In genomic region chr4:102616661-102617060, GRCh38 we compare ENCODE assay signal across 12 cellular contexts.
DNase-seq lines count a peak whose midpoint lies in the region; ATAC-seq and TF ChIP-seq lines count a peak whose summit lies in the region.
"Had no signal": no experiment of that assay in that cellular context is flagged by ENCODE, and none has a peak within 500 bp of the region (broad histone marks: within the 10 kb centered on the region; RNA-seq: fewer than 3 reads in every experiment).

No MANE protein-coding gene starts in this region.

- H3K27ac Mint-ChIP-seq in H9 (peak overlapping the region; percentile 76 to 93 (median 90); a peak in 6 of 7 replicates), T-cell (peak overlapping the region; percentile 98 to 99)

- H2AK5ac ChIP-seq in H9 (ENCODE audit: insufficient read length, low read length): no peak overlapping the region

- no peak overlapping the region for H3K4ac ChIP-seq in H9 (ENCODE audit: low read depth, low read length)

- H2BK15ac ChIP-seq in H9 (ENCODE audit: low read depth, low read length): no peak overlapping the region

- H3K79me1 ChIP-seq in H9 (ENCODE audit: insufficient read depth, low read depth, low read length, poor library complexity, severe bottlenecking): no peaks in the 10 kb centered on the region

- H2BK12ac ChIP-seq in H9 (ENCODE audit: insufficient read length, low read depth, low read length): no peak overlapping the region

- H2BK20ac ChIP-seq in H9 (ENCODE audit: low read depth, low read length, poor library complexity, severe bottlenecking): no peak overlapping the region

- H3K9me3 ChIP-seq in H9 (ENCODE audit: control insufficient read depth, low read depth, low read length) (no peaks in the 10 kb centered on the region), testis (no peaks in the 10 kb centered on the region), prostate gland (no peaks in the 10 kb centered on the region)
- H3K9me3 ChIP-seq: tibial nerve had no signal

- H4K5ac ChIP-seq in H9 (ENCODE audit: insufficient read length, low read depth, low read length): no peak overlapping the region

- H3K27me3 ChIP-seq in H9 (ENCODE audit: insufficient read depth, low read length) (no peaks in the 10 kb centered on the region), testis (no peaks in the 10 kb centered on the region), prostate gland (replicated peaks; ENCODE audit: insufficient read depth) (no peaks in the 10 kb centered on the region)
- H3K27me3 ChIP-seq: tibial nerve had no signal

- peaks cover 37% of the 10 kb centered on the region in 2 experiments for H3K4me1 Mint-ChIP-seq in H9
- H3K4me1 Mint-ChIP-seq in T-cell: peaks cover 75 to 80% (median 77%) of the 10 kb centered on the region in 3 donors

- no peak overlapping the region for H3K4me3 ChIP-seq in testis
- H3K4me3 ChIP-seq in prostate gland: no peak overlapping the region
- H3K4me3 ChIP-seq: K562, tibial nerve had no signal

- H3K23ac ChIP-seq in H9 (ENCODE audit: insufficient read length, low read depth, low read length): no peak overlapping the region

- no peak overlapping the region for H3K9ac ChIP-seq in H9 (ENCODE audit: extremely low read depth, insufficient read length, low read length)

- H2BK5ac ChIP-seq in H9 (ENCODE audit: insufficient read length, low read length): no peak overlapping the region

- H3K14ac ChIP-seq in H9 (ENCODE audit: insufficient read depth, low read length): no peak overlapping the region

- peak in 2 of 3 experiments; percentile 40 to 60 for DNase-seq in NCI-H1417 (lab: John Stamatoyannopoulos, UW)
- no peak for DNase-seq in NCI-H1417 treated with DMSO at 0.1 percent for 48 hours (lab: John Stamatoyannopoulos, UW)
- peak; percentile 69 for DNase-seq in H9
- DNase-seq in T-cell: peak in 1 of 34 experiments; percentile 19
- peak; percentile 61 for DNase-seq in germinal center (ENCODE audit: low spot score)
- DNase-seq in testis: no peak
- DNase-seq in prostate gland (ENCODE audit: low spot score): no peak
- DNase-seq: 8988T, NCI-H69 had no signal

- H3K18ac ChIP-seq in H9 (ENCODE audit: insufficient read length, low read depth, low read length): peak overlapping the region; percentile 52

- CTCF ChIA-PET in T-cell (lab: Charles Lee): interaction anchor here in 1 of 2 donors (0.6 to 0.7 kb wide), 2 partner anchors 107 to 168 kb away, joined by 3 read pairs; no protein-coding TSS in a partner anchor

- H3K27me3 Mint-ChIP-seq in H9 (ENCODE audit: low read depth): no peaks in the 10 kb centered on the region
- H3K27me3 Mint-ChIP-seq in T-cell: no peaks in the 10 kb centered on the region

- intact Hi-C loops in testis (cut with DNase I; ENCODE audit: low total_unique reads): no loop called here
- intact Hi-C loops in prostate gland (cut with DNase I): no loop called here

- H4K8ac ChIP-seq in H9 (replicated peaks; ENCODE audit: insufficient read length, low read depth, low read length): no peak overlapping the region

- no peak overlapping the region for H2AFZ ChIP-seq in H9 (ENCODE audit: low read length)

- no peak for TF ChIP-seq POLR2A in testis (IDR thresholded peaks at IDR 0.05)
- TF ChIP-seq POLR2A in prostate gland (IDR thresholded peaks at IDR 0.05): no peak

- H3K4me1 ChIP-seq in H9 (ENCODE audit: insufficient read depth, low read length) (peaks cover 3% of the 10 kb centered on the region; the same call in 1 of the 2 replicates), testis (no peaks in the 10 kb centered on the region), prostate gland (replicated peaks) (no peaks in the 10 kb centered on the region)
- H3K4me1 ChIP-seq: tibial nerve had no signal

- H3K79me2 ChIP-seq in H9 (ENCODE audit: insufficient read depth, low read length): no peaks in the 10 kb centered on the region

- H3K36me3 ChIP-seq in testis (ENCODE audit: low read depth, missing control alignments): no peaks in the 10 kb centered on the region
- peaks cover 0 to 7% of the 10 kb centered on the region in 2 donors for H3K36me3 ChIP-seq in prostate gland

- no peak overlapping the region for H2BK120ac ChIP-seq in H9 (ENCODE audit: low read depth, low read length, poor library complexity, severe bottlenecking)

- no peak overlapping the region for H3K4me2 ChIP-seq in H9 (ENCODE audit: insufficient read depth, insufficient read length, low read length)

- ATAC-seq in T-cell (replicated peaks in 1 of 4) (no peak), HG03097 (IDR thresholded peaks at IDR 0.05; ENCODE audit: low FRiP score, unreplicated experiment) (no peak)
- ATAC-seq: K562 had no signal

- no peaks in the 10 kb centered on the region for H3K23me2 ChIP-seq in H9 (ENCODE audit: insufficient read length, low read depth, low read length, poor library complexity, severe bottlenecking)

- peaks cover 0 to 14% (median 1%) of the 10 kb centered on the region in 3 experiments; a peak in 2 of 7 replicates for H3K36me3 Mint-ChIP-seq in H9 (ENCODE audit: insufficient read depth in 1 of 3, low read depth in 3 of 3)
- peaks cover 55% of the 10 kb centered on the region for H3K36me3 Mint-ChIP-seq in T-cell

- no peak overlapping the region for H3K56ac ChIP-seq in H9 (ENCODE audit: insufficient read length, low read depth, low read length)

- WGBS in H9 (ENCODE audit: extremely low coverage, insufficient read length, low lambda C conversion rate): no CpG with 5 or more reads among the region's 8 CpGs
- 80 to 84% methylated on average over 8 of the region's 8 CpGs for WGBS in testis, 2 donors
- 67% methylated on average over 8 of the region's 8 CpGs for WGBS in prostate gland

- H4K20me1 ChIP-seq in H9 (ENCODE audit: control insufficient read depth, insufficient read depth, insufficient read length): no peaks in the 10 kb centered on the region

- peak overlapping the region; percentile 5 for H3K27ac ChIP-seq in H9 (ENCODE audit: insufficient read length, low read depth, low read length)
- no peak overlapping the region for H3K27ac ChIP-seq in testis
- no peak overlapping the region for H3K27ac ChIP-seq in prostate gland
- H3K27ac ChIP-seq: tibial nerve had no signal

- H3K4me3 Mint-ChIP-seq in H9 (peak overlapping the region in 1 of 2 experiments; percentile 5; a peak in 1 of 5 replicates), T-cell (peak overlapping the region in 1 of 3 donors; percentile 22)

- TF ChIP-seq CTCF in H9 (conservative IDR thresholded peaks at IDR 0.05): no peak
- no peak for TF ChIP-seq CTCF in testis (IDR thresholded peaks at IDR 0.05)
- no peak for TF ChIP-seq CTCF in prostate gland (IDR thresholded peaks at IDR 0.05)

- H4K91ac ChIP-seq in H9 (ENCODE audit: insufficient read length, low read depth, low read length): no peak overlapping the region

- no peaks in the 10 kb centered on the region for H3K9me3 Mint-ChIP-seq in H9
- no peaks in the 10 kb centered on the region for H3K9me3 Mint-ChIP-seq in T-cell

- no peak overlapping the region for H3T11ph ChIP-seq in H9 (ENCODE audit: low read length)

- POLR2A ChIA-PET in T-cell (lab: Charles Lee): interaction anchor here (0.5 to 0.7 kb wide), 4 partner anchors 157 to 478 kb away, joined by 3 to 29 read pairs (median 4); no protein-coding TSS in a partner anchor

Comparison
In these comparisons a context has a peak if more than half of its experiments do, and no peak if none do; other contexts are left out.
1. DNase-seq: peak in NCI-H1417 (2 of 3), H9 (single experiment) and germinal center (single experiment); none in NCI-H1417 treated with DMSO at 0.1 percent for 48 hours (single experiment), testis (single experiment) and prostate gland (single experiment).